Comparison of ENCODE assay signal across 14 cellular contexts in the genomic region with DNA sequence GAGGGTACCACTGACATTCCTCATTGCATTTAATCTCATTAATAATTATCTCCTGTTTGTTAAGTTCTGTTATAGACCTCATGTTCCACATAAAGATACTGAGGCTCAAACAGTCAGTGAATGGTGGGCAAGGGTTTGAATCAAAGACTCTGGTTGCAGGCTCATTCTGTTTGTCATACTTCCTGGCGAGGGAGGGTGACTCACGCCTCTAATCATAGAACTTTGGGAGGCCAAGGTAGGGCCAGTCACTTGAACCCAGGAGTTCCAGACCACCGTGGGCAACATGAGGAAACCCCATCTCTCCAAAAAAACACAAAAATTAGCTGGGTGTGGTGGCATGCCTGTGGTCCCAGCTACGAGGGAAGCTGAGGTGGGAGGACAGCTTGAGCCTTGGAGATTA.
DNase-seq lines count a peak whose midpoint lies in the region; ATAC-seq and TF ChIP-seq lines count a peak whose summit lies in the region.
"Had no signal": no experiment of that assay in that cellular context is flagged by ENCODE, and none has a peak within 500 bp of the region (broad histone marks: within the 10 kb centered on the region; RNA-seq: fewer than 3 reads in every experiment).

No MANE protein-coding gene starts in this region.

- H3K27ac ChIP-seq in WERI-Rb-1, result no peak overlapping the region
- no peak overlapping the region for H3K27ac ChIP-seq in CD8-positive, alpha-beta memory T cell (ENCODE audit: low read depth, low read length)
- H3K27ac ChIP-seq: GM23248 had no signal

- H3K4me3 ChIP-seq in WERI-Rb-1 (ENCODE audit: low read depth, low read length), result no peak overlapping the region
- no peak overlapping the region for H3K4me3 ChIP-seq in CD8-positive, alpha-beta memory T cell (ENCODE audit: low read length)
- H3K4me3 ChIP-seq: GM23248 had no signal

- no peak overlapping the region for H3K27ac Mint-ChIP-seq in CD8-positive, alpha-beta memory T cell

- H3K9me3 Mint-ChIP-seq in CD8-positive, alpha-beta memory T cell, result no peaks in the 10 kb centered on the region

- no peak for TF ChIP-seq CTCF in WERI-Rb-1 (IDR thresholded peaks at IDR 0.05; ENCODE audit: low read depth, low read length)

- H3K4me1 Mint-ChIP-seq in CD8-positive, alpha-beta memory T cell, result no peaks in the 10 kb centered on the region

- ATAC-seq in GM18498 (IDR thresholded peaks at IDR 0.05; ENCODE audit: unreplicated experiment), result no peak

- peaks cover 4% of the 10 kb centered on the region for H3K27me3 ChIP-seq in WERI-Rb-1 (ENCODE audit: insufficient read depth, low read depth, severe bottlenecking)
- no peaks in the 10 kb centered on the region for H3K27me3 ChIP-seq in CD8-positive, alpha-beta memory T cell (ENCODE audit: insufficient read depth, low read length, poor library complexity, severe bottlenecking)

- POLR2A ChIA-PET in CD8-positive, alpha-beta memory T cell (lab: Charles Lee), result no interaction called here

- DNase-seq in NK-92 treated with Interleukin-12 subunit alpha and Interleukin-12 subunit beta, amount 100 ng/mL, for 24 hours (lab: John Stamatoyannopoulos, UW), result peak; percentile 33
- DNase-seq in NK-92 (lab: John Stamatoyannopoulos, UW; ENCODE audit: unreplicated experiment) (no peak), ELR (ENCODE audit: low read depth) (peak; percentile 44), WERI-Rb-1 (peak; percentile 47), kidney tubule cell (ENCODE audit: low spot score) (peak; percentile 53), NCI-H345 (lab: John Stamatoyannopoulos, UW) (no peak)
- DNase-seq in CD8-positive, alpha-beta memory T cell, result no peak
- DNase-seq: 8988T, C1 segment of cervical spinal cord, GM23248, NCI-H2227 treated with DMSO at 0.1 percent for 48 hours, NCI-H69, SIG-M5 had no signal

- H3K9me3 ChIP-seq in WERI-Rb-1 (ENCODE audit: severe bottlenecking), result no peaks in the 10 kb centered on the region
- no peaks in the 10 kb centered on the region for H3K9me3 ChIP-seq in CD8-positive, alpha-beta memory T cell (ENCODE audit: low read length)

- no peaks in the 10 kb centered on the region for H3K36me3 Mint-ChIP-seq in CD8-positive, alpha-beta memory T cell

- H3K27me3 Mint-ChIP-seq in CD8-positive, alpha-beta memory T cell, result peaks cover 0 to 12% of the 10 kb centered on the region in 2 donors

- CTCF ChIA-PET in CD8-positive, alpha-beta memory T cell (lab: Charles Lee), result no interaction called here

- no peaks in the 10 kb centered on the region for H3K4me1 ChIP-seq in CD8-positive, alpha-beta memory T cell (ENCODE audit: insufficient read depth, low read length)

- H3K4me3 Mint-ChIP-seq in CD8-positive, alpha-beta memory T cell, result no peak overlapping the region

- no peaks in the 10 kb centered on the region for H3K36me3 ChIP-seq in WERI-Rb-1
- no peaks in the 10 kb centered on the region for H3K36me3 ChIP-seq in CD8-positive, alpha-beta memory T cell (ENCODE audit: insufficient read depth, low read length)

Comparison
In these comparisons a context has a peak if more than half of its experiments do, and no peak if none do; other contexts are left out.
1. DNase-seq: peak in NK-92 treated with Interleukin-12 subunit alpha and Interleukin-12 subunit beta, amount 100 ng/mL, for 24 hours (single experiment), ELR (single experiment), WERI-Rb-1 (single experiment) and kidney tubule cell (single experiment); none in NK-92 (single experiment), NCI-H345 (single experiment) and CD8-positive, alpha-beta memory T cell (0 of 5).